8 cellular contexts compared by ENCODE assay signal in genomic region chr19:17469371-17470203, GRCh38. TPM values are rescaled to one million over a fixed set of nuclear protein-coding genes. Genes with fewer than 3 reads are reported as not detected.
DNase-seq lines count a peak whose midpoint lies in the region; ATAC-seq and TF ChIP-seq lines count a peak whose summit lies in the region.

No MANE protein-coding gene starts in this region.

- no peaks in the 10 kb centered on the region for H3K9me2 ChIP-seq in OCI-LY7 (ENCODE audit: insufficient read depth, low read length)

- CTCF ChIA-PET in OCI-LY7 (lab: Charles Lee; ENCODE audit: unreplicated experiment), result interaction anchor here (0.6 kb wide), 1 partner anchor 53 kb away, joined by 9 read pairs; no protein-coding TSS in a partner anchor

- no peaks in the 10 kb centered on the region for H3K79me2 ChIP-seq in OCI-LY7 (ENCODE audit: insufficient read depth, low read depth, low read length)

- peak overlapping the region; percentile 70 for H3K4me3 ChIP-seq in OCI-LY7 (ENCODE audit: low read depth, low read length, poor library complexity, severe bottlenecking)
- H3K4me3 ChIP-seq in esophagus (ENCODE audit: low read depth in 1 of 2, low read length in 2 of 2), result peak overlapping the region; percentile 58 to 82
- H3K4me3 ChIP-seq in muscle layer of duodenum (ENCODE audit: low read depth in 1 of 2, low read length in 2 of 2), result peak overlapping the region; percentile 75 to 78

- H3K4me1 Mint-ChIP-seq in activated T-cell treated with anti-CD3 and anti-CD28 coated beads, Interleukin-2, amount 50 U/mL, for 24 hours (ENCODE audit: low read depth), result peaks cover 32% of the 10 kb centered on the region

- no peak for TF ChIP-seq CTCF in OCI-LY7 (conservative IDR thresholded peaks at IDR 0.05; ENCODE audit: low read length)

- no peaks in the 10 kb centered on the region for H4K20me1 ChIP-seq in OCI-LY7 (ENCODE audit: insufficient read depth, low read length)

- H3K27ac ChIP-seq in OCI-LY7 (ENCODE audit: low read depth, low read length, poor library complexity, severe bottlenecking) (no peak overlapping the region), esophagus (ENCODE audit: low read depth in 2 of 2, low read length in 1 of 2) (peak overlapping the region; percentile 90 to 97), muscle layer of duodenum (ENCODE audit: low read length) (peak overlapping the region; percentile 72)

- BruUV-seq in OCI-LY7 (replicated peaks; lab: Mats Ljungman, UMichigan), result no TSS peak

- H3K27me3 ChIP-seq in esophagus (ENCODE audit: control insufficient read depth in 1 of 2, insufficient read depth in 2 of 2, low read length in 2 of 2) (no peaks in the 10 kb centered on the region), muscle layer of duodenum (ENCODE audit: low read depth, low read length) (no peaks in the 10 kb centered on the region)

- DNase-seq in COLO829 (ENCODE audit: low spot score) (peak; percentile 88), HT1080 (ENCODE audit: low read depth) (peak; percentile 84), OCI-LY7 (ENCODE audit: low spot score) (peak; percentile 92)
- DNase-seq in activated T-cell treated with anti-CD3 and anti-CD28 coated beads, Interleukin-2, amount 50 U/mL, for 24 hours, result peak; percentile 92
- DNase-seq in stimulated activated CD8-positive, alpha-beta memory T cell treated with anti-CD3 and anti-CD28 coated beads, Interleukin-7, amount 100 ng/mL, for 1 hour (ENCODE audit: low read depth in 2 of 2), result peak; percentile 80 to 86

- no peaks in the 10 kb centered on the region for H3K9me3 ChIP-seq in OCI-LY7 (ENCODE audit: low read length)
- H3K9me3 ChIP-seq in esophagus (ENCODE audit: control insufficient read depth in 2 of 2, insufficient read depth in 1 of 2, low read depth in 1 of 2, low read length in 1 of 2), result no peaks in the 10 kb centered on the region
- H3K9me3 ChIP-seq in muscle layer of duodenum (ENCODE audit: control insufficient read depth in 1 of 2, low read length in 2 of 2), result no peaks in the 10 kb centered on the region

- peak overlapping the region; percentile 80 for H3K4me3 Mint-ChIP-seq in activated T-cell treated with anti-CD3 and anti-CD28 coated beads, Interleukin-2, amount 50 U/mL, for 24 hours

- no peaks in the 10 kb centered on the region for H3K36me3 Mint-ChIP-seq in activated T-cell treated with anti-CD3 and anti-CD28 coated beads, Interleukin-2, amount 50 U/mL, for 24 hours (ENCODE audit: low read depth)

- H3K4me1 ChIP-seq in OCI-LY7 (ENCODE audit: insufficient read depth, low read length, poor library complexity, severe bottlenecking), result peaks cover 30% of the 10 kb centered on the region
- peaks cover 0 to 14% of the 10 kb centered on the region in 2 donors for H3K4me1 ChIP-seq in esophagus (ENCODE audit: control insufficient read depth in 2 of 2, insufficient read depth in 2 of 2, low read length in 1 of 2)
- peaks cover 10 to 23% of the 10 kb centered on the region in 2 donors for H3K4me1 ChIP-seq in muscle layer of duodenum (ENCODE audit: control insufficient read depth in 1 of 2, insufficient read depth in 2 of 2, low read length in 2 of 2)

- peak; percentile 54 for ATAC-seq in GM21360 (IDR thresholded peaks at IDR 0.05; ENCODE audit: unreplicated experiment)

- intact Hi-C loops in OCI-LY7 (cut with micrococcal nuclease; ENCODE audit: unreplicated experiment), result loop anchor here (5.0 kb wide), 1 partner anchor 62 kb away; the partner anchor contains the start of gene BST2

- no peaks in the 10 kb centered on the region for H3K27me3 Mint-ChIP-seq in activated T-cell treated with anti-CD3 and anti-CD28 coated beads, Interleukin-2, amount 50 U/mL, for 24 hours

- WGBS in esophagus, 2 donors, result 0 to 1% methylated on average over 45 of the region's 45 CpGs

- H3K4me2 ChIP-seq in OCI-LY7 (ENCODE audit: low read length), result peak overlapping the region; percentile 82

- H3K27ac Mint-ChIP-seq in activated T-cell treated with anti-CD3 and anti-CD28 coated beads, Interleukin-2, amount 50 U/mL, for 24 hours, result peak overlapping the region; percentile 92

- no peaks in the 10 kb centered on the region for H3K9me3 Mint-ChIP-seq in activated T-cell treated with anti-CD3 and anti-CD28 coated beads, Interleukin-2, amount 50 U/mL, for 24 hours

- H2AFZ ChIP-seq in OCI-LY7 (ENCODE audit: low read length), result peak overlapping the region; percentile 57

- POLR2A ChIA-PET in OCI-LY7 (lab: Charles Lee), result interaction anchor here (1.2 to 1.4 kb wide), 2 partner anchors 64 to 137 kb away, joined by 3 read pairs; partner anchors contain the start of gene BST2

- H3K36me3 ChIP-seq in OCI-LY7 (ENCODE audit: insufficient read depth, low read length), result no peaks in the 10 kb centered on the region
- no peaks in the 10 kb centered on the region for H3K36me3 ChIP-seq in esophagus (ENCODE audit: control insufficient read depth in 2 of 2, insufficient read depth in 2 of 2, low read length in 1 of 2)
- H3K36me3 ChIP-seq in muscle layer of duodenum (ENCODE audit: control insufficient read depth in 1 of 2, insufficient read depth in 2 of 2, low read length in 2 of 2), result no peaks in the 10 kb centered on the region

RNA-seq across cellular contexts. Expression of gene SLC27A1, which starts 0.7 kb away (rescaled TPM):
- total RNA-seq in HT1080 (2014; rRNA removed; shearing (Covaris generic)), result 8.9 and 9.1 TPM in 2 replicates
- 10.9 and 12.3 TPM in 2 replicates for polyA plus RNA-seq in HT1080 (2015; cell fraction: cytosol; rRNA removed)
- 27.3 and 29.3 TPM in 2 replicates for polyA plus RNA-seq in HT1080 (2015; cell fraction: nucleus; rRNA removed)
- 2.5 and 3.3 TPM in 2 replicates for total RNA-seq in OCI-LY7 (2014; rRNA removed; shearing (Covaris generic))
- 2.7 and 3.2 TPM in 2 replicates for total RNA-seq in OCI-LY7 (2022)
- 1 to 10 TPM; 5.4 to 8.7 TPM for polyA plus RNA-seq in esophagus

RNA-seq across cellular contexts. Expression of gene NXNL1, which starts 8.9 kb away (rescaled TPM):
- not detected in 2 replicates for total RNA-seq in HT1080 (2014; rRNA removed; shearing (Covaris generic))
- not detected in 2 replicates for polyA plus RNA-seq in HT1080 (2015; cell fraction: cytosol; rRNA removed)
- not detected in 2 replicates for polyA plus RNA-seq in HT1080 (2015; cell fraction: nucleus; rRNA removed)
- total RNA-seq in OCI-LY7 (2014; rRNA removed; shearing (Covaris generic)), result not detected in 2 replicates
- not detected in 2 replicates for total RNA-seq in OCI-LY7 (2022)
- not detected for polyA plus RNA-seq in esophagus

RNA-seq across cellular contexts. Expression of gene TMEM221, which starts 21.1 kb away (rescaled TPM):
- total RNA-seq in HT1080 (2014; rRNA removed; shearing (Covaris generic)), result not detected in 2 replicates
- not detected in 2 replicates for polyA plus RNA-seq in HT1080 (2015; cell fraction: cytosol; rRNA removed)
- polyA plus RNA-seq in HT1080 (2015; cell fraction: nucleus; rRNA removed), result not detected in 2 replicates
- not detected in 2 replicates for total RNA-seq in OCI-LY7 (2014; rRNA removed; shearing (Covaris generic))
- total RNA-seq in OCI-LY7 (2022), result not detected in 2 replicates
- under 1 TPM; 0.13 to 0.20 TPM for polyA plus RNA-seq in esophagus

RNA-seq across cellular contexts. Expression of gene PGLS, which starts 41.9 kb away (rescaled TPM):
- 61.6 and 75.0 TPM in 2 replicates for total RNA-seq in HT1080 (2014; rRNA removed; shearing (Covaris generic))
- polyA plus RNA-seq in HT1080 (2015; cell fraction: cytosol; rRNA removed), result 103 and 128 TPM in 2 replicates
- 55.3 and 55.6 TPM in 2 replicates for polyA plus RNA-seq in HT1080 (2015; cell fraction: nucleus; rRNA removed)
- 86.5 and 107 TPM in 2 replicates for total RNA-seq in OCI-LY7 (2014; rRNA removed; shearing (Covaris generic))
- total RNA-seq in OCI-LY7 (2022), result 146 and 158 TPM in 2 replicates
- 100 to 1,000 TPM in 1 of 2 donors, 10 to 100 TPM in 1; 90.6 to 119 TPM for polyA plus RNA-seq in esophagus

RNA-seq across cellular contexts. Expression of gene MVB12A, which starts 49.7 kb away (rescaled TPM):
- total RNA-seq in HT1080 (2014; rRNA removed; shearing (Covaris generic)), result 72.1 and 78.0 TPM in 2 replicates
- polyA plus RNA-seq in HT1080 (2015; cell fraction: cytosol; rRNA removed), result 75.4 and 120 TPM in 2 replicates
- polyA plus RNA-seq in HT1080 (2015; cell fraction: nucleus; rRNA removed), result 60.7 and 80.9 TPM in 2 replicates
- total RNA-seq in OCI-LY7 (2014; rRNA removed; shearing (Covaris generic)), result 47.4 and 57.3 TPM in 2 replicates
- 55.5 and 65.1 TPM in 2 replicates for total RNA-seq in OCI-LY7 (2022)
- 10 to 100 TPM; 64.2 to 66.8 TPM for polyA plus RNA-seq in esophagus
